ENCODE assay signal across 1 cellular context in genomic region chr16:15942901-15943690, GRCh38.
TF ChIP-seq lines count a peak whose summit lies in the region.

No MANE protein-coding gene starts in this region.

TF ChIP-seq in GM23338, 12 proteins besides CTCF, POLR2A, EP300 and RAD21 (continued from another document):
- TF ChIP-seq ZNF462 (CRISPR knock-in tag; IDR thresholded peaks at IDR 0.05): no peak
- no peak for TF ChIP-seq NANOG (IDR thresholded peaks at IDR 0.05; ENCODE audit: borderline replicate concordance)
- TF ChIP-seq EZH2 (IDR thresholded peaks at IDR 0.05; ENCODE audit: low read depth, unreplicated experiment): no peak
- TF ChIP-seq EZH2phosphoT487 (IDR thresholded peaks at IDR 0.05; ENCODE audit: unreplicated experiment): no peak
- TF ChIP-seq CREB1 (CRISPR knock-in tag; IDR thresholded peaks at IDR 0.05; ENCODE audit: low read depth): no peak
- no peak for TF ChIP-seq REST (IDR thresholded peaks at IDR 0.05; ENCODE audit: unreplicated experiment)
